Comparison of ENCODE assay signal across 18 cellular contexts in genomic region chr6:5878792-5879191, GRCh38.
A peak's percentile ranks its signal among the peaks of the same experiment; 100 is the strongest.
DNase-seq lines count a peak whose midpoint lies in the region; ATAC-seq and TF ChIP-seq lines count a peak whose summit lies in the region.
"Had no signal": no experiment of that assay in that cellular context is flagged by ENCODE, and none has a peak within 500 bp of the region (broad histone marks: within the 10 kb centered on the region; RNA-seq: fewer than 3 reads in every experiment).

No MANE protein-coding gene starts in this region.

- peaks cover 5% of the 10 kb centered on the region for H3K4me1 Mint-ChIP-seq in activated CD8-positive, alpha-beta T cell treated with anti-CD3 and anti-CD28 coated beads for 36 hours (ENCODE audit: low read depth)
- H3K4me1 Mint-ChIP-seq in natural killer cell, result peaks cover 16 to 36% of the 10 kb centered on the region in 2 donors

- TF ChIP-seq CTCF in activated CD8-positive, alpha-beta T cell treated with anti-CD3 and anti-CD28 coated beads for 36 hours (IDR thresholded peaks at IDR 0.05), result no peak
- no peak for TF ChIP-seq CTCF in natural killer cell (IDR thresholded peaks at IDR 0.05)

- H3K27me3 Mint-ChIP-seq in activated CD8-positive, alpha-beta T cell treated with anti-CD3 and anti-CD28 coated beads for 36 hours, result no peaks in the 10 kb centered on the region
- no peaks in the 10 kb centered on the region for H3K27me3 Mint-ChIP-seq in natural killer cell (ENCODE audit: low read depth in 2 of 2)
- H3K27me3 Mint-ChIP-seq: CD4-positive, alpha-beta memory T cell had no signal

- peak; percentile 38 to 51 for ATAC-seq in activated CD4-positive, CD25-positive, alpha-beta regulatory T cell treated with anti-CD3 and anti-CD28 coated beads, Interleukin-2, amount 50 U/mL, for 24 hours
- ATAC-seq in HG03354 (IDR thresholded peaks at IDR 0.05; ENCODE audit: poor library complexity, severe bottlenecking, unreplicated experiment) (peak; percentile 44), natural killer cell (peak; percentile 51 to 61 (median 54))
- ATAC-seq in activated CD8-positive, alpha-beta T cell treated with anti-CD3 and anti-CD28 coated beads for 36 hours, result peak; percentile 27
- ATAC-seq: Right ventricle myocardium inferior had no signal

- H3K36me3 Mint-ChIP-seq in activated CD8-positive, alpha-beta T cell treated with anti-CD3 and anti-CD28 coated beads for 36 hours (ENCODE audit: low read depth), result no peaks in the 10 kb centered on the region
- no peaks in the 10 kb centered on the region for H3K36me3 Mint-ChIP-seq in natural killer cell
- H3K36me3 Mint-ChIP-seq: CD4-positive, alpha-beta memory T cell had no signal

- intact Hi-C loops in activated CD8-positive, alpha-beta T cell treated with anti-CD3 and anti-CD28 coated beads for 36 hours (cut with micrococcal nuclease), result no loop called here
- intact Hi-C loops in natural killer cell (cut with micrococcal nuclease), result no loop called here

- CTCF ChIA-PET in activated CD8-positive, alpha-beta T cell treated with anti-CD3 and anti-CD28 coated beads for 36 hours (lab: Charles Lee), result interaction anchor here (0.8 kb wide), 1 partner anchor 408 kb away, joined by 3 read pairs; no protein-coding TSS in a partner anchor

- H3K27ac Mint-ChIP-seq in activated CD8-positive, alpha-beta T cell treated with anti-CD3 and anti-CD28 coated beads for 36 hours, result no peak overlapping the region
- no peak overlapping the region for H3K27ac Mint-ChIP-seq in natural killer cell
- H3K27ac Mint-ChIP-seq: CD4-positive, alpha-beta memory T cell had no signal

- no peak for DNase-seq in activated CD4-positive, CD25-positive, alpha-beta regulatory T cell treated with anti-CD3 and anti-CD28 coated beads, Interleukin-2, amount 50 U/mL, for 72 hours
- no peak for DNase-seq in activated CD8-positive, alpha-beta T cell treated with anti-CD3 and anti-CD28 coated beads for 36 hours
- DNase-seq in natural killer cell, result no peak
- no peak for DNase-seq in NCI-H2196 (lab: John Stamatoyannopoulos, UW; ENCODE audit: unreplicated experiment)
- no peak for DNase-seq in NCI-H446 treated with DMSO at 0.1 percent for 48 hours (lab: John Stamatoyannopoulos, UW)
- DNase-seq in HT-29 (ENCODE audit: low spot score), result no peak
- DNase-seq: BE2C; Calu3; CD4-positive, alpha-beta memory T cell; DMS53; GOT3; IMR-90; NCI-H1417 treated with DMSO at 0.1 percent for 48 hours; NCI-H2029 treated with DMSO at 0.1 percent for 48 hours; NCI-H524 had no signal

- no peaks in the 10 kb centered on the region for H3K9me3 Mint-ChIP-seq in activated CD8-positive, alpha-beta T cell treated with anti-CD3 and anti-CD28 coated beads for 36 hours
- H3K9me3 Mint-ChIP-seq in natural killer cell, result no peaks in the 10 kb centered on the region
- H3K9me3 Mint-ChIP-seq: CD4-positive, alpha-beta memory T cell had no signal

- no peak overlapping the region for H3K4me3 Mint-ChIP-seq in activated CD8-positive, alpha-beta T cell treated with anti-CD3 and anti-CD28 coated beads for 36 hours
- no peak overlapping the region for H3K4me3 Mint-ChIP-seq in natural killer cell
- H3K4me3 Mint-ChIP-seq: CD4-positive, alpha-beta memory T cell had no signal

- POLR2A ChIA-PET in activated CD8-positive, alpha-beta T cell treated with anti-CD3 and anti-CD28 coated beads for 36 hours (lab: Charles Lee), result no interaction called here
